8 cellular contexts compared by ENCODE assay signal in the genomic region with DNA sequence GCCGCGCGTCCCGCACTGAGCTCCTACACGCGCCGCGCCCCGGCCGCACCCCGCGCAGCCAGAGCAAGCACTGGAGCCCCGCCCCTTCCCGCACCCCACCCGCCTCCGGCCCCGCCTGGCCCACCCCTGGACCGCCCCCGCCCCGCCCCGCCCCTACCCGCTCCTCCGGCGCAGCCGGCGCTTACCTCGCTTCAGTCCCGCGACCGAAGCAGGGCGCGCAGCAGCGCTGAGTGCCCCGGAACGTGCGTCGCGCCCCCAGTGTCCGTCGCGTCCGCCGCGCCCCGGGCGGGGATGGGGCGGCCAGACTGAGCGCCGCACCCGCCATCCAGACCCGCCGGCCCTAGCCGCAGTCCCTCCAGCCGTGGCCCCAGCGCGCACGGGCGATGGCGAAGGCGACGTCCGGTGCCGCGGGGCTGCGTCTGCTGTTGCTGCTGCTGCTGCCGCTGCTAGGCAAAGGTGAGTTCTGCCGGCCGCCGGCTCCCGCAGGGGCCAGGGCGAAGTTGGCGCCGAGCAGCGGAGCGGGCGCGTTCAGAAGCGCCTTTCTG. TPM values are rescaled to one million over a fixed set of nuclear protein-coding genes. Genes with fewer than 3 reads are reported as not detected.
DNase-seq lines count a peak whose midpoint lies in the region; ATAC-seq and TF ChIP-seq lines count a peak whose summit lies in the region.

A gene (plus strand): TSS at position 194 of the 545 bp plus-strand sequence. CDS start 190 bp downstream, at position 384.

- H3K4me1 Mint-ChIP-seq in activated CD4-positive, alpha-beta T cell treated with anti-CD3 and anti-CD28 coated beads, Interleukin-2, amount 10 ng/mL, durations not matched to agents 7 days and 5 days, result peaks cover 5% of the 10 kb centered on the region

- ATAC-seq in HG02885 (IDR thresholded peaks at IDR 0.05; ENCODE audit: poor library complexity, unreplicated experiment), result no peak

- no peaks in the 10 kb centered on the region for H3K9me3 Mint-ChIP-seq in activated CD4-positive, alpha-beta T cell treated with anti-CD3 and anti-CD28 coated beads, Interleukin-2, amount 10 ng/mL, durations not matched to agents 7 days and 5 days

- DNase-seq in activated T-cell treated with anti-CD3 and anti-CD28 coated beads for 48 hours (ENCODE audit: low read depth), result peak; percentile 15
- no peak for DNase-seq in activated T-cell treated with anti-CD3 and anti-CD28 coated beads for 4 hours
- DNase-seq in activated CD4-positive, alpha-beta T cell treated with anti-CD3 and anti-CD28 coated beads, Interleukin-2, amount 10 ng/mL, durations not matched to agents 7 days and 5 days, result peak; percentile 54
- DNase-seq in cardiac muscle cell (ENCODE audit: low read depth in 1 of 2, low spot score in 1 of 2), result peak in 1 of 2 donors; percentile 44
- DNase-seq in GOT3 (lab: John Stamatoyannopoulos, UW), result no peak
- DNase-seq in A172 (ENCODE audit: low spot score), result no peak

- POLR2A ChIA-PET in activated CD4-positive, alpha-beta T cell treated with anti-CD3 and anti-CD28 coated beads, Interleukin-2, amount 10 ng/mL, durations not matched to agents 7 days and 5 days (lab: Charles Lee), result no interaction called here

- H3K4me3 ChIP-seq in cardiac muscle cell (peak within 1 kb of the TSS; percentile 32), rectal smooth muscle tissue (ENCODE audit: low read length) (peak within 1 kb of the TSS; percentile 57)

- TF ChIP-seq CTCF in cardiac muscle cell (IDR thresholded peaks at IDR 0.05; ENCODE audit: low read depth, low read length), result no peak

- H3K27me3 ChIP-seq in cardiac muscle cell (peaks cover 74% of the 10 kb centered on the region), rectal smooth muscle tissue (ENCODE audit: control insufficient read depth, insufficient read depth, low read length) (peaks cover 25% of the 10 kb centered on the region)

- no peak within 1 kb of the TSS for H3K27ac Mint-ChIP-seq in activated CD4-positive, alpha-beta T cell treated with anti-CD3 and anti-CD28 coated beads, Interleukin-2, amount 10 ng/mL, durations not matched to agents 7 days and 5 days

- peak within 1 kb of the TSS; percentile 67 for H3K4me3 Mint-ChIP-seq in activated CD4-positive, alpha-beta T cell treated with anti-CD3 and anti-CD28 coated beads, Interleukin-2, amount 10 ng/mL, durations not matched to agents 7 days and 5 days

- no peak within 1 kb of the TSS for H3K27ac ChIP-seq in cardiac muscle cell
- H3K27ac ChIP-seq in rectal smooth muscle tissue (ENCODE audit: low read depth, low read length), result no peak within 1 kb of the TSS

- peaks cover 31% of the 10 kb centered on the region for H3K27me3 Mint-ChIP-seq in activated CD4-positive, alpha-beta T cell treated with anti-CD3 and anti-CD28 coated beads, Interleukin-2, amount 10 ng/mL, durations not matched to agents 7 days and 5 days

- CTCF ChIA-PET in activated CD4-positive, alpha-beta T cell treated with anti-CD3 and anti-CD28 coated beads, Interleukin-2, amount 10 ng/mL, durations not matched to agents 7 days and 5 days (lab: Charles Lee), result interaction anchor here (2.3 kb wide), 1 partner anchor 18 kb away, joined by 5 read pairs; no protein-coding TSS in a partner anchor

- H3K36me3 ChIP-seq in cardiac muscle cell (no peaks in the 10 kb centered on the region), rectal smooth muscle tissue (ENCODE audit: control insufficient read depth, insufficient read depth, low read length) (no peaks in the 10 kb centered on the region)

- H3K36me3 Mint-ChIP-seq in activated CD4-positive, alpha-beta T cell treated with anti-CD3 and anti-CD28 coated beads, Interleukin-2, amount 10 ng/mL, durations not matched to agents 7 days and 5 days (ENCODE audit: low read depth), result no peaks in the 10 kb centered on the region

- no peak within 1 kb of the TSS for H3K9ac ChIP-seq in rectal smooth muscle tissue (ENCODE audit: low read length)

- H3K4me1 ChIP-seq in cardiac muscle cell (ENCODE audit: low read depth) (no peaks in the 10 kb centered on the region), rectal smooth muscle tissue (ENCODE audit: control insufficient read depth, insufficient read depth, low read length) (no peaks in the 10 kb centered on the region)

- no peaks in the 10 kb centered on the region for H3K9me3 ChIP-seq in cardiac muscle cell (ENCODE audit: low read depth)

RNA-seq across cellular contexts. Expression of the gene that starts here (rescaled TPM):
- total RNA-seq in activated CD4-positive, alpha-beta T cell treated with anti-CD3 and anti-CD28 coated beads, Interleukin-2, amount 10 ng/mL, durations not matched to agents 7 days and 5 days, result under 1 TPM; 0.10 TPM
- 0.07 and 0.09 TPM in 2 replicates for total RNA-seq in cardiac muscle cell
- polyA plus RNA-seq in cardiac muscle cell, result not detected in 2 replicates
- 0.38 and 5.3 TPM in 2 replicates for total RNA-seq in A172 (2014; rRNA removed; shearing (Covaris generic))

Comparison
In these comparisons a context has a peak if more than half of its experiments do, and no peak if none do; other contexts are left out.
1. Peak in DNase-seq in activated CD4-positive, alpha-beta T cell treated with anti-CD3 and anti-CD28 coated beads, Interleukin-2, amount 10 ng/mL, durations not matched to agents 7 days and 5 days; RNA of the gene not detected or under 1 TPM.